In the genomic region with DNA sequence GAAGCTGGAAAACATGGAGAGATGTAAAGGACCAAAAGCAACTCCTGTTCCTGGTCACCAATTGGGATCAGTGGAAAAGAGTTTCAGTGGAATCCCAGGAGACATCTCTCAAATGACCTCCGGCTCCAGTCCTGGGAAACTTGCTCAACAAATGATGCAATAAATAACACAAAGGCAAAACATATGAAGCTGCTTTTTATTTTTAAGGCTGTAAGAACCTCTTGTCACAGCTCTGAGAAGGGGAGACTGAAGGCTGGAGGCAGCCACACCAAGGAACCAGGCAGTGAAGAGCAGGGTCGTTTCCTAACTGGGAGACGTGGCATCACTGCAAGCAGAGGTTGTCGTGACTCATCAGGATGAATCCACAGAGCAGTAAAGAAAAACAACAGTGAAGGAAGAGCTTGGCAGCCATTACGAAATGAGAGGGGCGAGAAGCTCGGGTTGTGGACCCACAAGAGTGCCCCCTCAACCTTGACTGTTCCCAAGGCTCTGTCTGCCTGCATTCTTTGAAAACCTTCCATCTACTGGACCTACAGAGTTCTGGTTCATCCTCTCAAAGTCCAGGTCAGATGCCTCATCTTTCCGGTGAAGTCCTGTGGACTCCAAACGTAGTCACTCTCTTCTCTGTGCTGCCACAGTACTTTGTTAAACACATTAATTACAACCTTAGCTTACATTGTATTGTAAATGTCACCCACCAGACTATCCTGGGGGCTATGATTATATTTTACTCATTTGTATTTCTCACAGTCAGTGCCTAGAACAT, we compare ENCODE assay signal across 8 cellular contexts. TPM values are rescaled to one million over a fixed set of nuclear protein-coding genes. Genes with fewer than 3 reads are reported as not detected.
DNase-seq lines count a peak whose midpoint lies in the region; ATAC-seq and TF ChIP-seq lines count a peak whose summit lies in the region.

No MANE protein-coding gene starts in this region.

- H3K4me3 ChIP-seq in coronary artery: no peak overlapping the region

- H3K27ac ChIP-seq in coronary artery: peak overlapping the region; percentile 69 to 93

- TF ChIP-seq CTCF in coronary artery (IDR thresholded peaks at IDR 0.05): no peak

- ATAC-seq in GM21737 (IDR thresholded peaks at IDR 0.05; ENCODE audit: unreplicated experiment): no peak

- peak; percentile 44 for DNase-seq in AG08396 (ENCODE audit: low spot score)
- DNase-seq in MV-4-11 (lab: John Stamatoyannopoulos, UW): peak; percentile 54
- DNase-seq in coronary artery (ENCODE audit: low spot score): no peak
- peak; percentile 38 for DNase-seq in myocyte (ENCODE audit: low read depth)
- no peak for DNase-seq in stimulated activated CD4-positive, alpha-beta T cell treated with anti-CD3 and anti-CD28 coated beads, Interleukin-4, amount 100 ng/mL, for 24 hours
- DNase-seq in NCI-H1417 (lab: John Stamatoyannopoulos, UW): no peak
- DNase-seq in superior temporal gyrus (ENCODE audit: extremely low spot score): no peak

RNA-seq across cellular contexts. Expression of gene JAK1, which starts 32.1 kb away (rescaled TPM):
- 62.1 and 75.1 TPM in 2 replicates for total RNA-seq in myocyte
- polyA plus RNA-seq in myocyte (2012): 40.2 TPM

Comparison
In these comparisons a context has a peak if more than half of its experiments do, and no peak if none do; other contexts are left out.
1. DNase-seq: peak in AG08396 (single experiment), MV-4-11 (single experiment) and myocyte (single experiment); none in coronary artery (single experiment), stimulated activated CD4-positive, alpha-beta T cell treated with anti-CD3 and anti-CD28 coated beads, Interleukin-4, amount 100 ng/mL, for 24 hours (single experiment), NCI-H1417 (0 of 3) and superior temporal gyrus (single experiment).